23 cellular contexts compared by ENCODE assay signal in the genomic region with DNA sequence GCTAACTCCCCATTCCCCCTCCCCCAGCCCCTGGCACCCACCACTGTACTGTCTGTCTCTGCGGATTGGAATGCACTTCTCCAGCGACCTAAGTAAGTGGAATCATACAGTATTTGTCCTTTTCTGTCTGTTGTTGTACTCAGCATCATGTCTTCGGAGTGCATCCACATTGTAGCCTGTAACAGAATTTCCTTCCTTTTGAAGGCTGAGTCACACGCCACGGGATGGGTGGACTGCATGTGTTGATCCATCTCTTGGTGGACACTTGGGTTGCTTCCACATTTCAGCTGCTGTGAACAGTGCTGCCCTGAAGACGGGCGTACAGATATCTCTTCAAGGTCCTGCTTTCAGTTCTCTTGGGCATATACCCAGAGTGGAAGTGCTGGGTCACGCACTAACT.
"Had no signal": no experiment of that assay in that cellular context is flagged by ENCODE, and none has a peak within 500 bp of the region (broad histone marks: within the 10 kb centered on the region; RNA-seq: fewer than 3 reads in every experiment).

No MANE protein-coding gene starts in this region.

- H3K9me3 Mint-ChIP-seq: activated naive CD4-positive, alpha-beta T cell treated with anti-CD3 and anti-CD28 coated beads, Interleukin-2, amount 50 U/mL, for 72 hours; effector memory CD8-positive, alpha-beta T cell; memory B cell; nephron; stimulated activated effector memory CD8-positive, alpha-beta T cell treated with anti-CD3 and anti-CD28 coated beads, Interleukin-12 subunit alpha, Interleukin-12 subunit beta, amount 100 ng/mL, for 72 hours; stimulated activated naive CD8-positive, alpha-beta T cell treated with anti-CD3 and anti-CD28 coated beads, Interleukin-15, amount 100 ng/mL, for 72 hours; T-cell had no signal

- H3K4me1 ChIP-seq: ascending aorta, foreskin keratinocyte, right lobe of liver, suprapubic skin, tibial nerve had no signal

- H3K4me1 Mint-ChIP-seq: nephron; stimulated activated effector memory CD8-positive, alpha-beta T cell treated with anti-CD3 and anti-CD28 coated beads, Interleukin-12 subunit alpha, Interleukin-12 subunit beta, amount 100 ng/mL, for 72 hours had no signal

- H3K27ac Mint-ChIP-seq: memory B cell; nephron; stimulated activated effector memory CD8-positive, alpha-beta T cell treated with anti-CD3 and anti-CD28 coated beads, Interleukin-12 subunit alpha, Interleukin-12 subunit beta, amount 100 ng/mL, for 72 hours; stimulated activated naive CD8-positive, alpha-beta T cell treated with anti-CD3 and anti-CD28 coated beads, Interleukin-15, amount 100 ng/mL, for 72 hours; T-cell had no signal

- H3K27me3 Mint-ChIP-seq: effector memory CD8-positive, alpha-beta T cell; memory B cell; stimulated activated naive CD8-positive, alpha-beta T cell treated with anti-CD3 and anti-CD28 coated beads, Interleukin-15, amount 100 ng/mL, for 72 hours; T-cell had no signal

- H3K4me3 ChIP-seq: ascending aorta, dorsolateral prefrontal cortex, right lobe of liver, suprapubic skin, tibial nerve had no signal

- DNase-seq: activated CD4-positive, alpha-beta T cell treated with anti-CD3 and anti-CD28 coated beads for 1 hour; activated CD4-positive, alpha-beta T cell treated with anti-CD3 and anti-CD28 coated beads, Interleukin-2, amount 50 U/mL, for 4 hours; activated gamma-delta T cell; central memory CD4-positive, alpha-beta T cell; dorsolateral prefrontal cortex; effector memory CD8-positive, alpha-beta T cell; foreskin keratinocyte; hippocampal formation; left ventricle myocardium superior; right lobe of liver; small intestine; stimulated activated CD4-positive, alpha-beta T cell treated with anti-CD3 and anti-CD28 coated beads, Interleukin-2, amount 100 ng/mL, for 24 hours; stimulated activated naive CD8-positive, alpha-beta T cell treated with anti-CD3 and anti-CD28 coated beads, Interleukin-15, amount 100 ng/mL, for 72 hours; T-cell; WERI-Rb-1 had no signal

- H3K4me3 Mint-ChIP-seq: effector memory CD8-positive, alpha-beta T cell; memory B cell; nephron; stimulated activated effector memory CD8-positive, alpha-beta T cell treated with anti-CD3 and anti-CD28 coated beads, Interleukin-12 subunit alpha, Interleukin-12 subunit beta, amount 100 ng/mL, for 72 hours; stimulated activated naive CD8-positive, alpha-beta T cell treated with anti-CD3 and anti-CD28 coated beads, Interleukin-15, amount 100 ng/mL, for 72 hours; T-cell had no signal

- ATAC-seq: activated naive CD4-positive, alpha-beta T cell treated with anti-CD3 and anti-CD28 coated beads, Interleukin-2, amount 50 U/mL, for 72 hours; effector memory CD8-positive, alpha-beta T cell; foreskin keratinocyte; left ventricle myocardium superior; right lobe of liver; stimulated activated effector memory CD8-positive, alpha-beta T cell treated with anti-CD3 and anti-CD28 coated beads, Interleukin-12 subunit alpha, Interleukin-12 subunit beta, amount 100 ng/mL, for 72 hours; stimulated activated naive CD8-positive, alpha-beta T cell treated with anti-CD3 and anti-CD28 coated beads, Interleukin-15, amount 100 ng/mL, for 72 hours; T-cell had no signal

- H3K27ac ChIP-seq: ascending aorta, dorsolateral prefrontal cortex, epithelial cell of prostate, foreskin keratinocyte, right lobe of liver, suprapubic skin, tibial nerve, WERI-Rb-1 had no signal

- H3K9me3 ChIP-seq: ascending aorta, right lobe of liver, suprapubic skin, tibial nerve had no signal

- H3K27me3 ChIP-seq: ascending aorta, dorsolateral prefrontal cortex, foreskin keratinocyte, right lobe of liver, suprapubic skin, tibial nerve had no signal
